ENCODE assay signal across 17 cellular contexts in genomic region chr4:121308828-121309227, GRCh38.
DNase-seq lines count a peak whose midpoint lies in the region; ATAC-seq, FAIRE-seq and TF ChIP-seq lines count a peak whose summit lies in the region.
"Had no signal": no experiment of that assay in that cellular context is flagged by ENCODE, and none has a peak within 500 bp of the region (broad histone marks: within the 10 kb centered on the region; RNA-seq: fewer than 3 reads in every experiment).

No MANE protein-coding gene starts in this region.

- dilution Hi-C loops in keratinocyte (cut with MboI; ENCODE audit: extremely low pct_ligation_motif_present, low sequenced_read_pairs): no loop called here

- TF ChIP-seq POLR2A in breast epithelium (IDR thresholded peaks at IDR 0.05): no peak

- H3K27me3 ChIP-seq in breast epithelium (no peaks in the 10 kb centered on the region), keratinocyte (ENCODE audit: control insufficient read depth, extremely low read depth, insufficient read depth, low read length) (no peaks in the 10 kb centered on the region), osteoblast (ENCODE audit: insufficient read depth, low read length) (no peaks in the 10 kb centered on the region)
- H3K27me3 ChIP-seq: BLaER1 had no signal

- CTCF ChIA-PET in MCF 10A (lab: Yijun Ruan, JAX): interaction anchor here (1.0 to 2.5 kb wide), 15 partner anchors 11 to 154 kb away, joined by 3 to 138 read pairs (median 12); no protein-coding TSS in a partner anchor

- peaks cover 10% of the 10 kb centered on the region for H3K4me1 Mint-ChIP-seq in MCF 10A (ENCODE audit: insufficient read depth, unreplicated experiment)
- H3K4me1 Mint-ChIP-seq in stimulated activated memory B cell treated with anti-CD40 and anti-IgM and Interleukin-4, amounts not matched to agents 10 μg/mL and 1 μg/mL and 100 μg/mL, for 72 hours: no peaks in the 10 kb centered on the region

- no peaks in the 10 kb centered on the region for H3K79me2 ChIP-seq in keratinocyte (ENCODE audit: control insufficient read depth, insufficient read depth, low read length)
- H3K79me2 ChIP-seq in osteoblast (ENCODE audit: insufficient read depth, low read length): no peaks in the 10 kb centered on the region

- POLR2A ChIA-PET in MCF 10A (lab: Yijun Ruan, JAX): interaction anchor here (1.0 kb wide), 1 partner anchor 70 kb away, joined by 5 read pairs; no protein-coding TSS in a partner anchor

- no peak overlapping the region for H3K27ac ChIP-seq in breast epithelium
- H3K27ac ChIP-seq in keratinocyte (ENCODE audit: control insufficient read depth, insufficient read depth, low read length): peak overlapping the region; percentile 43
- no peak overlapping the region for H3K27ac ChIP-seq in osteoblast (ENCODE audit: low read depth, low read length)
- no peak overlapping the region for H3K27ac ChIP-seq in kidney (ENCODE audit: low read depth in 2 of 2, low read length in 2 of 2)
- H3K27ac ChIP-seq: BLaER1 had no signal

- intact Hi-C loops in MCF 10A (cut with micrococcal nuclease): loop anchor here (5.0 kb wide), 1 partner anchor 212 kb away; no protein-coding TSS in a partner anchor
- intact Hi-C loops in breast epithelium (cut with DNase I; ENCODE audit: low total_unique reads): no loop called here
- intact Hi-C loops in kidney (cut with DNase I): no loop called here

- H3K9me3 Mint-ChIP-seq in MCF 10A (ENCODE audit: unreplicated experiment): no peaks in the 10 kb centered on the region
- H3K9me3 Mint-ChIP-seq in stimulated activated memory B cell treated with anti-CD40 and anti-IgM and Interleukin-4, amounts not matched to agents 10 μg/mL and 1 μg/mL and 100 μg/mL, for 72 hours: no peaks in the 10 kb centered on the region
- H3K9me3 Mint-ChIP-seq: CD14-positive monocyte; CD4-positive, alpha-beta memory T cell had no signal

- H3K4me1 ChIP-seq in breast epithelium: no peaks in the 10 kb centered on the region
- peaks cover 14% of the 10 kb centered on the region for H3K4me1 ChIP-seq in keratinocyte (ENCODE audit: control insufficient read depth, extremely low read depth, insufficient read depth, low read length)
- H3K4me1 ChIP-seq in osteoblast (ENCODE audit: insufficient read depth, low read length): no peaks in the 10 kb centered on the region
- H3K4me1 ChIP-seq in kidney (ENCODE audit: control insufficient read depth in 1 of 2, insufficient read depth in 1 of 2, low read depth in 1 of 2, low read length in 2 of 2): no peaks in the 10 kb centered on the region
- H3K4me1 ChIP-seq: BLaER1 had no signal

- H3K9me3 ChIP-seq in breast epithelium (no peaks in the 10 kb centered on the region), keratinocyte (ENCODE audit: control insufficient read depth, low read depth, low read length) (no peaks in the 10 kb centered on the region), osteoblast (ENCODE audit: low read depth, low read length) (no peaks in the 10 kb centered on the region), kidney (ENCODE audit: control insufficient read depth in 1 of 2, low read length in 2 of 2) (no peaks in the 10 kb centered on the region)
- H3K9me3 ChIP-seq: BLaER1 had no signal

- H3K4me2 ChIP-seq in keratinocyte (ENCODE audit: control insufficient read depth, extremely low read depth, insufficient read depth, low read depth, low read length) (no peak overlapping the region), osteoblast (ENCODE audit: insufficient read depth, low read length) (no peak overlapping the region)
- H3K4me2 ChIP-seq: BLaER1 had no signal

- no peak for FAIRE-seq in keratinocyte (lab: Jason Lieb, UNC)
- FAIRE-seq in kidney (lab: Jason Lieb, UNC): no peak
- FAIRE-seq: HTR-8/SVneo had no signal

- H3K4me3 ChIP-seq in breast epithelium: no peak overlapping the region
- H3K4me3 ChIP-seq in keratinocyte (ENCODE audit: control insufficient read depth in 2 of 3, extremely low read depth in 1 of 3, insufficient read depth in 2 of 3, low read depth in 1 of 3, low read length in 3 of 3): no peak overlapping the region
- no peak overlapping the region for H3K4me3 ChIP-seq in osteoblast (ENCODE audit: insufficient read depth, low read length)
- H3K4me3 ChIP-seq in kidney (ENCODE audit: low read length in 2 of 2): no peak overlapping the region
- H3K4me3 ChIP-seq: BLaER1 had no signal

- DNase-seq in MCF 10A (ENCODE audit: unreplicated experiment): no peak
- no peak for DNase-seq in breast epithelium (ENCODE audit: low spot score in 2 of 2)
- DNase-seq in keratinocyte (ENCODE audit: low read depth, low spot score): no peak
- DNase-seq in osteoblast (ENCODE audit: insufficient read length, low spot score, missing footprints): no peak
- no peak for DNase-seq in kidney
- no peak for DNase-seq in OCI-M2 (lab: John Stamatoyannopoulos, UW; ENCODE audit: unreplicated experiment)
- DNase-seq: 8988T; CD4-positive, alpha-beta memory T cell; DMS153; DMS79; GF-D8; GOT3; H7 had no signal

- H3K4me3 Mint-ChIP-seq in MCF 10A (ENCODE audit: unreplicated experiment): no peak overlapping the region
- no peak overlapping the region for H3K4me3 Mint-ChIP-seq in stimulated activated memory B cell treated with anti-CD40 and anti-IgM and Interleukin-4, amounts not matched to agents 10 μg/mL and 1 μg/mL and 100 μg/mL, for 72 hours
- H3K4me3 Mint-ChIP-seq: CD4-positive, alpha-beta memory T cell had no signal

- H2AFZ ChIP-seq in keratinocyte (ENCODE audit: control insufficient read depth, low read length): no peak overlapping the region
- H2AFZ ChIP-seq in osteoblast (ENCODE audit: low read length): peak overlapping the region; percentile 33

- no peaks in the 10 kb centered on the region for H3K27me3 Mint-ChIP-seq in MCF 10A (ENCODE audit: insufficient read depth, unreplicated experiment)
- no peaks in the 10 kb centered on the region for H3K27me3 Mint-ChIP-seq in stimulated activated memory B cell treated with anti-CD40 and anti-IgM and Interleukin-4, amounts not matched to agents 10 μg/mL and 1 μg/mL and 100 μg/mL, for 72 hours

- TF ChIP-seq CTCF in MCF 10A (IDR thresholded peaks at IDR 0.05; ENCODE audit: unreplicated experiment) (no peak), breast epithelium (IDR thresholded peaks at IDR 0.05) (no peak), keratinocyte (optimal IDR thresholded peaks at IDR 0.05 in 1 of 3, IDR thresholded peaks at IDR 0.05 in 1 of 3, conservative IDR thresholded peaks at IDR 0.05 in 1 of 3; ENCODE audit: extremely low read depth in 1 of 3, insufficient read depth in 2 of 3, low read length in 3 of 3) (no peak), osteoblast (IDR thresholded peaks at IDR 0.05; ENCODE audit: extremely low read depth, low read depth, low read length) (no peak), kidney (IDR thresholded peaks at IDR 0.05; ENCODE audit: borderline replicate concordance, extremely low read depth, insufficient read depth) (no peak)

- no peak overlapping the region for H3K27ac Mint-ChIP-seq in MCF 10A (ENCODE audit: low read depth, unreplicated experiment)
- H3K27ac Mint-ChIP-seq in stimulated activated memory B cell treated with anti-CD40 and anti-IgM and Interleukin-4, amounts not matched to agents 10 μg/mL and 1 μg/mL and 100 μg/mL, for 72 hours: no peak overlapping the region
- H3K27ac Mint-ChIP-seq: CD14-positive monocyte had no signal

- H3K9ac ChIP-seq in keratinocyte (ENCODE audit: control insufficient read depth, extremely low read depth, insufficient read depth, low read length): no peak overlapping the region
- H3K9ac ChIP-seq in kidney (ENCODE audit: low read length in 2 of 2): no peak overlapping the region
- H3K9ac ChIP-seq: BLaER1 had no signal

- H3K36me3 ChIP-seq in breast epithelium (no peaks in the 10 kb centered on the region), keratinocyte (ENCODE audit: control insufficient read depth in 2 of 2, extremely low read depth in 1 of 2, insufficient read depth in 2 of 2, low read length in 2 of 2) (no peaks in the 10 kb centered on the region), osteoblast (ENCODE audit: insufficient read depth, low read length) (no peaks in the 10 kb centered on the region), kidney (ENCODE audit: control insufficient read depth in 1 of 2, insufficient read depth in 2 of 2, low read length in 2 of 2) (no peaks in the 10 kb centered on the region)
- H3K36me3 ChIP-seq: BLaER1 had no signal

- no peak for ATAC-seq in stimulated activated memory B cell treated with anti-CD40 and anti-IgM and Interleukin-4, amounts not matched to agents 10 μg/mL and 1 μg/mL and 100 μg/mL, for 72 hours

- H3K9me1 ChIP-seq in keratinocyte (ENCODE audit: control insufficient read depth, extremely low read depth, insufficient read depth, low read length): no peaks in the 10 kb centered on the region

- BruUV-seq in MCF 10A (replicated peaks; lab: Mats Ljungman, UMichigan): TSS peak; percentile 50

- no peaks in the 10 kb centered on the region for H3K36me3 Mint-ChIP-seq in MCF 10A (ENCODE audit: insufficient read depth, unreplicated experiment)
- no peaks in the 10 kb centered on the region for H3K36me3 Mint-ChIP-seq in stimulated activated memory B cell treated with anti-CD40 and anti-IgM and Interleukin-4, amounts not matched to agents 10 μg/mL and 1 μg/mL and 100 μg/mL, for 72 hours
- H3K36me3 Mint-ChIP-seq: CD14-positive monocyte; CD4-positive, alpha-beta memory T cell had no signal

- H4K20me1 ChIP-seq in keratinocyte (ENCODE audit: control insufficient read depth, extremely low read depth, insufficient read depth, low read length): no peaks in the 10 kb centered on the region
- H4K20me1 ChIP-seq in osteoblast (ENCODE audit: insufficient read depth, low read length): no peaks in the 10 kb centered on the region
- H4K20me1 ChIP-seq: BLaER1 had no signal
